33 cellular contexts compared by ENCODE assay signal in the genomic region with DNA sequence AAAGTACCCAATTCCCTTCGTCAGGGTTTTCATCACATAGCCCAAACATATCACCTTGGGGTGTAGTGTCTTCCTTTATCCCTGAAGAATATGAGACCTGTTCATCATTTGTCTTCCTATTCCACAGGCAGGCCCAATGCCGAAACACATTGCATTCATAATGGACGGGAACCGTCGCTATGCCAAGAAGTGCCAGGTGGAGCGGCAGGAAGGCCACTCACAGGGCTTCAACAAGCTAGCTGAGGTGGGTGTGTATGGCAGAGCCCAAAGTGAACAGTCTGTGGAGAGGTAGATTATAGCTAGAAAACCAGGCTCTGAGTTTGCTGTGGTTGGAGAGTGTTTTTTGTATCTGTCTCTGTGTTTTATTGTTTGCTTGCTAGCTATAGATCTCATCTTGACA. TPM values are rescaled to one million over a fixed set of nuclear protein-coding genes. Genes with fewer than 3 reads are reported as not detected.
"Had no signal": no experiment of that assay in that cellular context is flagged by ENCODE, and none has a peak within 500 bp of the region (broad histone marks: within the 10 kb centered on the region; RNA-seq: fewer than 3 reads in every experiment).

No MANE protein-coding gene starts in this region.

- H3K27me3 Mint-ChIP-seq: naive B cell; stimulated activated naive B cell treated with anti-CD40 and anti-IgM and Interleukin-4, amounts not matched to agents 10 μg/mL and 1 μg/mL and 100 μg/mL, for 72 hours had no signal

- H3K36me3 ChIP-seq: neural progenitor cell had no signal

- H3K27me3 ChIP-seq: hepatocyte, neural progenitor cell, neutrophil, pancreas, stomach, testis, thyroid gland, transverse colon, upper lobe of left lung had no signal

- H3K27ac Mint-ChIP-seq: mesothelial cell of epicardium; naive B cell; natural killer cell; neural progenitor cell; stimulated activated naive B cell treated with anti-CD40 and anti-IgM and Interleukin-4, amounts not matched to agents 10 μg/mL and 1 μg/mL and 100 μg/mL, for 72 hours had no signal

- H3K4me3 Mint-ChIP-seq: mesothelial cell of epicardium; naive B cell; natural killer cell; nephron progenitor cell; neural progenitor cell; stimulated activated naive B cell treated with anti-CD40 and anti-IgM and Interleukin-4, amounts not matched to agents 10 μg/mL and 1 μg/mL and 100 μg/mL, for 72 hours had no signal

- H2AFZ ChIP-seq: hepatocyte, neural progenitor cell had no signal

- H3K27ac ChIP-seq: hepatocyte, left ventricle myocardium inferior, neural progenitor cell, neutrophil, pancreas, prostate gland, skin epidermis, stomach, testis, thyroid gland, transverse colon, upper lobe of left lung had no signal

- H3K4me2 ChIP-seq: hepatocyte, neural progenitor cell had no signal

- H3K9me3 Mint-ChIP-seq: mesothelial cell of epicardium; naive B cell; natural killer cell; nephron progenitor cell; neural progenitor cell; stimulated activated naive B cell treated with anti-CD40 and anti-IgM and Interleukin-4, amounts not matched to agents 10 μg/mL and 1 μg/mL and 100 μg/mL, for 72 hours had no signal

- ATAC-seq: natural killer cell; pancreas; right cardiac atrium; sciatic nerve; stimulated activated naive B cell treated with anti-CD40 and anti-IgM and Interleukin-4, amounts not matched to agents 10 μg/mL and 1 μg/mL and 100 μg/mL, for 72 hours; stimulated activated naive CD8-positive, alpha-beta T cell treated with anti-CD3 and anti-CD28 coated beads, Interleukin-15, Interleukin-2, amounts not matched to agents 100 U/mL and 50 U/mL, for 24 hours had no signal

- FAIRE-seq: pancreas had no signal

- H3K9me3 ChIP-seq: left ventricle myocardium inferior, neutrophil, pancreas, prostate gland, stomach, testis, thyroid gland, transverse colon, upper lobe of left lung had no signal

- DNase-seq: islet precursor cell; left ventricle myocardium inferior; mesendoderm; naive B cell; natural killer cell; nephron progenitor cell; pancreas; retina; right cardiac atrium; stimulated activated CD4-positive, alpha-beta T cell treated with anti-CD3 and anti-CD28 coated beads, Interleukin-12 subunit alpha, Interleukin-12 subunit beta, amount 100 ng/mL, for 4 hours; stimulated activated CD4-positive, alpha-beta T cell treated with anti-CD3 and anti-CD28 coated beads, Interleukin-15, amount 100 ng/mL, for 24 hours; stimulated activated CD4-positive, alpha-beta T cell treated with anti-CD3 and anti-CD28 coated beads, Interleukin-2, amount 100 ng/mL, for 24 hours; stimulated activated CD4-positive, alpha-beta T cell treated with anti-CD3 and anti-CD28 coated beads, Interleukin-4, amount 100 ng/mL, for 1 hour; stimulated activated naive B cell treated with anti-CD40 and anti-IgM and Interleukin-4, amounts not matched to agents 10 μg/mL and 1 μg/mL and 100 μg/mL, for 72 hours; stimulated activated naive CD8-positive, alpha-beta T cell treated with anti-CD3 and anti-CD28 coated beads, Interleukin-15, Interleukin-2, amounts not matched to agents 100 U/mL and 50 U/mL, for 24 hours; stomach; testis; thyroid gland; transverse colon; upper lobe of left lung had no signal

- H3K4me3 ChIP-seq: hepatocyte, left ventricle myocardium inferior, lung, neural progenitor cell, pancreas, prostate gland, skin epidermis, stomach, testis, thyroid gland, transverse colon, upper lobe of left lung had no signal

RNA-seq across cellular contexts. Expression of a gene that starts 27.4 kb away (rescaled TPM):
- total RNA-seq: kidney epithelial cell, left ventricle myocardium inferior, lower leg skin, mononuclear cell, natural killer cell, omental fat pad, right cardiac atrium, sciatic nerve, stomach, thyroid gland, transverse colon, urinary bladder had no signal
- polyA plus RNA-seq: lung, pancreas, right cardiac atrium, stomach, urinary bladder had no signal
